Comparison of ENCODE assay signal across 1 cellular context in the genomic region with DNA sequence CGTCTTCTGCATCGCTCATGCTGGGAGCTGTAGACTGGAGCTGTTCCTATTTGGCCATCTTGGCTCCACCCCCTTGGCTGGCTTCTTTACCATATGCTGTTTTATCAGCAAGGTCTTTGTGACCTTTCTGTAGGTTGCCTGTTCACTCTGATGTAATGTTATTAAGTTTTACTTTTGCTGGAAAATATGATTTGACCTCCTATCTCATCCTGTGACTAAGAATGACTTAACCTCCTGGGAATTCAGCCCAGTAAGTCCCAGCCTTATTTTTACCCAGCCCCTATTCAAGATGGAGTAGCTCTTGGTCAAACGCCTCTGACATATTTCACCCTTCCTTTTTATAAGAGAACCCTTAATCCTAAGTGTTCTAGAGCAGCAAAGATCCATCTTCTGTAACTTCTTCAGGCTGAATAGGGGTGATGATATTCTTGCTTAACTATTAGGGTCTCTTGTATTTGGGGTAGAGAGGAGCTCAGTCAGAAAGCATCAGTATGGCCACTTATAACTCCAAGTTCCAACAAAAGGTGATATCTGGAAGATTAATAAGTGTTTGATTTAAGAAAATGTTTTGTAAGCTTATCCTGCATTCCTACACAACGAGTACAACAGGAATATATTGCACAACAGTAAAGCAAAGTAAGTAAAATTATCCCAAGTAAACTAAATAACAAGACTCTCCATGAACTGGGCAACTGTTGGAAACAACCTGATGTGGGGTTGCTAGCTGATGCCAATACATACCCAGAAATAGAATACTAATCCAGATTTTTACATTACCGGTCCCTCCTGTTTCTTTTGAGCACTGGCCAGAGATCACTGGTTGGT.
TF ChIP-seq lines count a peak whose summit lies in the region.

No MANE protein-coding gene starts in this region.

TF ChIP-seq in K562, 482 proteins besides CTCF, POLR2A, EP300 and RAD21 (continues in another document):
- TF ChIP-seq, protein P1, sequence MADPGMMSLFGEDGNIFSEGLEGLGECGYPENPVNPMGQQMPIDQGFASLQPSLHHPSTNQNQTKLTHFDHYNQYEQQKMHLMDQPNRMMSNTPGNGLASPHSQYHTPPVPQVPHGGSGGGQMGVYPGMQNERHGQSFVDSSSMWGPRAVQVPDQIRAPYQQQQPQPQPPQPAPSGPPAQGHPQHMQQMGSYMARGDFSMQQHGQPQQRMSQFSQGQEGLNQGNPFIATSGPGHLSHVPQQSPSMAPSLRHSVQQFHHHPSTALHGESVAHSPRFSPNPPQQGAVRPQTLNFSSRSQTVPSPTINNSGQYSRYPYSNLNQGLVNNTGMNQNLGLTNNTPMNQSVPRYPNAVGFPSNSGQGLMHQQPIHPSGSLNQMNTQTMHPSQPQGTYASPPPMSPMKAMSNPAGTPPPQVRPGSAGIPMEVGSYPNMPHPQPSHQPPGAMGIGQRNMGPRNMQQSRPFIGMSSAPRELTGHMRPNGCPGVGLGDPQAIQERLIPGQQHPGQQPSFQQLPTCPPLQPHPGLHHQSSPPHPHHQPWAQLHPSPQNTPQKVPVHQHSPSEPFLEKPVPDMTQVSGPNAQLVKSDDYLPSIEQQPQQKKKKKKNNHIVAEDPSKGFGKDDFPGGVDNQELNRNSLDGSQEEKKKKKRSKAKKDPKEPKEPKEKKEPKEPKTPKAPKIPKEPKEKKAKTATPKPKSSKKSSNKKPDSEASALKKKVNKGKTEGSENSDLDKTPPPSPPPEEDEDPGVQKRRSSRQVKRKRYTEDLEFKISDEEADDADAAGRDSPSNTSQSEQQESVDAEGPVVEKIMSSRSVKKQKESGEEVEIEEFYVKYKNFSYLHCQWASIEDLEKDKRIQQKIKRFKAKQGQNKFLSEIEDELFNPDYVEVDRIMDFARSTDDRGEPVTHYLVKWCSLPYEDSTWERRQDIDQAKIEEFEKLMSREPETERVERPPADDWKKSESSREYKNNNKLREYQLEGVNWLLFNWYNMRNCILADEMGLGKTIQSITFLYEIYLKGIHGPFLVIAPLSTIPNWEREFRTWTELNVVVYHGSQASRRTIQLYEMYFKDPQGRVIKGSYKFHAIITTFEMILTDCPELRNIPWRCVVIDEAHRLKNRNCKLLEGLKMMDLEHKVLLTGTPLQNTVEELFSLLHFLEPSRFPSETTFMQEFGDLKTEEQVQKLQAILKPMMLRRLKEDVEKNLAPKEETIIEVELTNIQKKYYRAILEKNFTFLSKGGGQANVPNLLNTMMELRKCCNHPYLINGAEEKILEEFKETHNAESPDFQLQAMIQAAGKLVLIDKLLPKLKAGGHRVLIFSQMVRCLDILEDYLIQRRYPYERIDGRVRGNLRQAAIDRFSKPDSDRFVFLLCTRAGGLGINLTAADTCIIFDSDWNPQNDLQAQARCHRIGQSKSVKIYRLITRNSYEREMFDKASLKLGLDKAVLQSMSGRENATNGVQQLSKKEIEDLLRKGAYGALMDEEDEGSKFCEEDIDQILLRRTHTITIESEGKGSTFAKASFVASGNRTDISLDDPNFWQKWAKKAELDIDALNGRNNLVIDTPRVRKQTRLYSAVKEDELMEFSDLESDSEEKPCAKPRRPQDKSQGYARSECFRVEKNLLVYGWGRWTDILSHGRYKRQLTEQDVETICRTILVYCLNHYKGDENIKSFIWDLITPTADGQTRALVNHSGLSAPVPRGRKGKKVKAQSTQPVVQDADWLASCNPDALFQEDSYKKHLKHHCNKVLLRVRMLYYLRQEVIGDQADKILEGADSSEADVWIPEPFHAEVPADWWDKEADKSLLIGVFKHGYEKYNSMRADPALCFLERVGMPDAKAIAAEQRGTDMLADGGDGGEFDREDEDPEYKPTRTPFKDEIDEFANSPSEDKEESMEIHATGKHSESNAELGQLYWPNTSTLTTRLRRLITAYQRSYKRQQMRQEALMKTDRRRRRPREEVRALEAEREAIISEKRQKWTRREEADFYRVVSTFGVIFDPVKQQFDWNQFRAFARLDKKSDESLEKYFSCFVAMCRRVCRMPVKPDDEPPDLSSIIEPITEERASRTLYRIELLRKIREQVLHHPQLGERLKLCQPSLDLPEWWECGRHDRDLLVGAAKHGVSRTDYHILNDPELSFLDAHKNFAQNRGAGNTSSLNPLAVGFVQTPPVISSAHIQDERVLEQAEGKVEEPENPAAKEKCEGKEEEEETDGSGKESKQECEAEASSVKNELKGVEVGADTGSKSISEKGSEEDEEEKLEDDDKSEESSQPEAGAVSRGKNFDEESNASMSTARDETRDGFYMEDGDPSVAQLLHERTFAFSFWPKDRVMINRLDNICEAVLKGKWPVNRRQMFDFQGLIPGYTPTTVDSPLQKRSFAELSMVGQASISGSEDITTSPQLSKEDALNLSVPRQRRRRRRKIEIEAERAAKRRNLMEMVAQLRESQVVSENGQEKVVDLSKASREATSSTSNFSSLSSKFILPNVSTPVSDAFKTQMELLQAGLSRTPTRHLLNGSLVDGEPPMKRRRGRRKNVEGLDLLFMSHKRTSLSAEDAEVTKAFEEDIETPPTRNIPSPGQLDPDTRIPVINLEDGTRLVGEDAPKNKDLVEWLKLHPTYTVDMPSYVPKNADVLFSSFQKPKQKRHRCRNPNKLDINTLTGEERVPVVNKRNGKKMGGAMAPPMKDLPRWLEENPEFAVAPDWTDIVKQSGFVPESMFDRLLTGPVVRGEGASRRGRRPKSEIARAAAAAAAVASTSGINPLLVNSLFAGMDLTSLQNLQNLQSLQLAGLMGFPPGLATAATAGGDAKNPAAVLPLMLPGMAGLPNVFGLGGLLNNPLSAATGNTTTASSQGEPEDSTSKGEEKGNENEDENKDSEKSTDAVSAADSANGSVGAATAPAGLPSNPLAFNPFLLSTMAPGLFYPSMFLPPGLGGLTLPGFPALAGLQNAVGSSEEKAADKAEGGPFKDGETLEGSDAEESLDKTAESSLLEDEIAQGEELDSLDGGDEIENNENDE (IDR thresholded peaks at IDR 0.05; ENCODE audit: low read depth, low read length), result no peak
- no peak for TF ChIP-seq FIP1L1 (IDR thresholded peaks at IDR 0.05; ENCODE audit: low read depth, low read length, poor library complexity, severe bottlenecking)
- no peak for TF ChIP-seq TRIM28 (IDR thresholded peaks at IDR 0.05)
- TF ChIP-seq ETS2 (tag; IDR thresholded peaks at IDR 0.05; ENCODE audit: borderline replicate concordance, poor library complexity, severe bottlenecking), result no peak
- TF ChIP-seq ZNF445 (CRISPR knock-in tag; IDR thresholded peaks at IDR 0.05; ENCODE audit: low read depth), result no peak
- TF ChIP-seq, protein P2, sequence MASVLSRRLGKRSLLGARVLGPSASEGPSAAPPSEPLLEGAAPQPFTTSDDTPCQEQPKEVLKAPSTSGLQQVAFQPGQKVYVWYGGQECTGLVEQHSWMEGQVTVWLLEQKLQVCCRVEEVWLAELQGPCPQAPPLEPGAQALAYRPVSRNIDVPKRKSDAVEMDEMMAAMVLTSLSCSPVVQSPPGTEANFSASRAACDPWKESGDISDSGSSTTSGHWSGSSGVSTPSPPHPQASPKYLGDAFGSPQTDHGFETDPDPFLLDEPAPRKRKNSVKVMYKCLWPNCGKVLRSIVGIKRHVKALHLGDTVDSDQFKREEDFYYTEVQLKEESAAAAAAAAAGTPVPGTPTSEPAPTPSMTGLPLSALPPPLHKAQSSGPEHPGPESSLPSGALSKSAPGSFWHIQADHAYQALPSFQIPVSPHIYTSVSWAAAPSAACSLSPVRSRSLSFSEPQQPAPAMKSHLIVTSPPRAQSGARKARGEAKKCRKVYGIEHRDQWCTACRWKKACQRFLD (CRISPR knock-in tag; IDR thresholded peaks at IDR 0.05), result no peak; the same call in 1 of the 2 replicates
- TF ChIP-seq CEBPB (tag; IDR thresholded peaks at IDR 0.05), result peak; percentile 47; the same call in 1 of the 2 replicates
- TF ChIP-seq, protein P3, sequence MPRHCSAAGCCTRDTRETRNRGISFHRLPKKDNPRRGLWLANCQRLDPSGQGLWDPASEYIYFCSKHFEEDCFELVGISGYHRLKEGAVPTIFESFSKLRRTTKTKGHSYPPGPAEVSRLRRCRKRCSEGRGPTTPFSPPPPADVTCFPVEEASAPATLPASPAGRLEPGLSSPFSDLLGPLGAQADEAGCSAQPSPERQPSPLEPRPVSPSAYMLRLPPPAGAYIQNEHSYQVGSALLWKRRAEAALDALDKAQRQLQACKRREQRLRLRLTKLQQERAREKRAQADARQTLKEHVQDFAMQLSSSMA (CRISPR knock-in tag; IDR thresholded peaks at IDR 0.05), result no peak
- no peak for TF ChIP-seq ZNF696 (CRISPR knock-in tag; conservative IDR thresholded peaks at IDR 0.05)
- no peak for TF ChIP-seq XRCC3 (IDR thresholded peaks at IDR 0.05)
- no peak for TF ChIP-seq MED1 (CRISPR knock-in tag; IDR thresholded peaks at IDR 0.05; ENCODE audit: borderline replicate concordance)
- TF ChIP-seq SAFB (IDR thresholded peaks at IDR 0.05; ENCODE audit: borderline replicate concordance, low read depth, low read length), result no peak
- peak; percentile 76; the same call in 1 of the 2 replicates for TF ChIP-seq ILK (tag; IDR thresholded peaks at IDR 0.05; ENCODE audit: borderline replicate concordance, low read depth)
- no peak for TF ChIP-seq NBN (IDR thresholded peaks at IDR 0.05; ENCODE audit: low read depth)
- peak; percentile 70 for TF ChIP-seq PYGO2 (tag; IDR thresholded peaks at IDR 0.05)
- TF ChIP-seq SPI1 (IDR thresholded peaks at IDR 0.05; ENCODE audit: borderline replicate concordance, low read depth, low read length), result no peak
- TF ChIP-seq PTTG1 (tag; IDR thresholded peaks at IDR 0.05; ENCODE audit: low read depth), result 0 out of 2 replicates have a peak, but pooled peaks have one; percentile 56
- no peak for TF ChIP-seq SETDB1 (IDR thresholded peaks at IDR 0.05; ENCODE audit: low read length)
- TF ChIP-seq MECOM (CRISPR knock-in tag; IDR thresholded peaks at IDR 0.05), result no peak
- TF ChIP-seq, protein P4, sequence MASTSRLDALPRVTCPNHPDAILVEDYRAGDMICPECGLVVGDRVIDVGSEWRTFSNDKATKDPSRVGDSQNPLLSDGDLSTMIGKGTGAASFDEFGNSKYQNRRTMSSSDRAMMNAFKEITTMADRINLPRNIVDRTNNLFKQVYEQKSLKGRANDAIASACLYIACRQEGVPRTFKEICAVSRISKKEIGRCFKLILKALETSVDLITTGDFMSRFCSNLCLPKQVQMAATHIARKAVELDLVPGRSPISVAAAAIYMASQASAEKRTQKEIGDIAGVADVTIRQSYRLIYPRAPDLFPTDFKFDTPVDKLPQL (IDR thresholded peaks at IDR 0.05; ENCODE audit: extremely low read depth, insufficient read length), result no peak
- no peak for TF ChIP-seq WHSC1 (IDR thresholded peaks at IDR 0.05; ENCODE audit: low read length)
- TF ChIP-seq TFAM (CRISPR knock-in tag; conservative IDR thresholded peaks at IDR 0.05), result no peak
- TF ChIP-seq ZFP36 (IDR thresholded peaks at IDR 0.05; ENCODE audit: low read depth, low read length, partially characterized antibody), result no peak
- no peak for TF ChIP-seq POLR2B (IDR thresholded peaks at IDR 0.05; ENCODE audit: low read depth, partially characterized antibody)
- TF ChIP-seq ZNF311 (CRISPR knock-in tag; IDR thresholded peaks at IDR 0.05), result no peak
- TF ChIP-seq ZNF584 (CRISPR knock-in tag; IDR thresholded peaks at IDR 0.05; ENCODE audit: low read depth), result 0 out of 2 replicates have a peak, but pooled peaks have one; percentile 56
- TF ChIP-seq NR2C1 (IDR thresholded peaks at IDR 0.05), result no peak
- TF ChIP-seq NR2C1 (tag; IDR thresholded peaks at IDR 0.05), result peak; percentile 71
- TF ChIP-seq ETV6 (IDR thresholded peaks at IDR 0.05; ENCODE audit: borderline replicate concordance in 1 of 2, low read depth in 2 of 2, low read length in 1 of 2), result no peak
- TF ChIP-seq ETV6 (CRISPR knock-in tag; IDR thresholded peaks at IDR 0.05; ENCODE audit: borderline replicate concordance), result no peak
- TF ChIP-seq, protein P5, sequence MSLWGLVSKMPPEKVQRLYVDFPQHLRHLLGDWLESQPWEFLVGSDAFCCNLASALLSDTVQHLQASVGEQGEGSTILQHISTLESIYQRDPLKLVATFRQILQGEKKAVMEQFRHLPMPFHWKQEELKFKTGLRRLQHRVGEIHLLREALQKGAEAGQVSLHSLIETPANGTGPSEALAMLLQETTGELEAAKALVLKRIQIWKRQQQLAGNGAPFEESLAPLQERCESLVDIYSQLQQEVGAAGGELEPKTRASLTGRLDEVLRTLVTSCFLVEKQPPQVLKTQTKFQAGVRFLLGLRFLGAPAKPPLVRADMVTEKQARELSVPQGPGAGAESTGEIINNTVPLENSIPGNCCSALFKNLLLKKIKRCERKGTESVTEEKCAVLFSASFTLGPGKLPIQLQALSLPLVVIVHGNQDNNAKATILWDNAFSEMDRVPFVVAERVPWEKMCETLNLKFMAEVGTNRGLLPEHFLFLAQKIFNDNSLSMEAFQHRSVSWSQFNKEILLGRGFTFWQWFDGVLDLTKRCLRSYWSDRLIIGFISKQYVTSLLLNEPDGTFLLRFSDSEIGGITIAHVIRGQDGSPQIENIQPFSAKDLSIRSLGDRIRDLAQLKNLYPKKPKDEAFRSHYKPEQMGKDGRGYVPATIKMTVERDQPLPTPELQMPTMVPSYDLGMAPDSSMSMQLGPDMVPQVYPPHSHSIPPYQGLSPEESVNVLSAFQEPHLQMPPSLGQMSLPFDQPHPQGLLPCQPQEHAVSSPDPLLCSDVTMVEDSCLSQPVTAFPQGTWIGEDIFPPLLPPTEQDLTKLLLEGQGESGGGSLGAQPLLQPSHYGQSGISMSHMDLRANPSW (CRISPR knock-in tag; IDR thresholded peaks at IDR 0.05), result no peak
- no peak for TF ChIP-seq PML (IDR thresholded peaks at IDR 0.05; ENCODE audit: low read length)
- peak; percentile 68 for TF ChIP-seq BACH1 (tag; IDR thresholded peaks at IDR 0.05)
- TF ChIP-seq SMAD3 (CRISPR knock-in tag; conservative IDR thresholded peaks at IDR 0.05), result 0 out of 2 replicates have a peak, but pooled peaks have one; percentile 16
- TF ChIP-seq HNRNPH1 (optimal IDR thresholded peaks at IDR 0.05; ENCODE audit: low read depth, low read length), result no peak
- TF ChIP-seq, protein P6, sequence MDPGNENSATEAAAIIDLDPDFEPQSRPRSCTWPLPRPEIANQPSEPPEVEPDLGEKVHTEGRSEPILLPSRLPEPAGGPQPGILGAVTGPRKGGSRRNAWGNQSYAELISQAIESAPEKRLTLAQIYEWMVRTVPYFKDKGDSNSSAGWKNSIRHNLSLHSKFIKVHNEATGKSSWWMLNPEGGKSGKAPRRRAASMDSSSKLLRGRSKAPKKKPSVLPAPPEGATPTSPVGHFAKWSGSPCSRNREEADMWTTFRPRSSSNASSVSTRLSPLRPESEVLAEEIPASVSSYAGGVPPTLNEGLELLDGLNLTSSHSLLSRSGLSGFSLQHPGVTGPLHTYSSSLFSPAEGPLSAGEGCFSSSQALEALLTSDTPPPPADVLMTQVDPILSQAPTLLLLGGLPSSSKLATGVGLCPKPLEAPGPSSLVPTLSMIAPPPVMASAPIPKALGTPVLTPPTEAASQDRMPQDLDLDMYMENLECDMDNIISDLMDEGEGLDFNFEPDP (CRISPR knock-in tag; IDR thresholded peaks at IDR 0.05), result no peak
- TF ChIP-seq RFX1 (IDR thresholded peaks at IDR 0.05), result no peak
- TF ChIP-seq, protein P7, sequence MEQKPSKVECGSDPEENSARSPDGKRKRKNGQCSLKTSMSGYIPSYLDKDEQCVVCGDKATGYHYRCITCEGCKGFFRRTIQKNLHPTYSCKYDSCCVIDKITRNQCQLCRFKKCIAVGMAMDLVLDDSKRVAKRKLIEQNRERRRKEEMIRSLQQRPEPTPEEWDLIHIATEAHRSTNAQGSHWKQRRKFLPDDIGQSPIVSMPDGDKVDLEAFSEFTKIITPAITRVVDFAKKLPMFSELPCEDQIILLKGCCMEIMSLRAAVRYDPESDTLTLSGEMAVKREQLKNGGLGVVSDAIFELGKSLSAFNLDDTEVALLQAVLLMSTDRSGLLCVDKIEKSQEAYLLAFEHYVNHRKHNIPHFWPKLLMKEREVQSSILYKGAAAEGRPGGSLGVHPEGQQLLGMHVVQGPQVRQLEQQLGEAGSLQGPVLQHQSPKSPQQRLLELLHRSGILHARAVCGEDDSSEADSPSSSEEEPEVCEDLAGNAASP (IDR thresholded peaks at IDR 0.05), result no peak
- TF ChIP-seq TEAD2 (tag; IDR thresholded peaks at IDR 0.05), result no peak
- TF ChIP-seq POLR3G (IDR thresholded peaks at IDR 0.05; ENCODE audit: extremely low read depth, insufficient read length, insufficient replicate concordance), result no peak
- no peak for TF ChIP-seq ZBTB17 (CRISPR knock-in tag; IDR thresholded peaks at IDR 0.05)
- TF ChIP-seq SIN3B (IDR thresholded peaks at IDR 0.05; ENCODE audit: low read depth), result no peak
